In the genomic region with DNA sequence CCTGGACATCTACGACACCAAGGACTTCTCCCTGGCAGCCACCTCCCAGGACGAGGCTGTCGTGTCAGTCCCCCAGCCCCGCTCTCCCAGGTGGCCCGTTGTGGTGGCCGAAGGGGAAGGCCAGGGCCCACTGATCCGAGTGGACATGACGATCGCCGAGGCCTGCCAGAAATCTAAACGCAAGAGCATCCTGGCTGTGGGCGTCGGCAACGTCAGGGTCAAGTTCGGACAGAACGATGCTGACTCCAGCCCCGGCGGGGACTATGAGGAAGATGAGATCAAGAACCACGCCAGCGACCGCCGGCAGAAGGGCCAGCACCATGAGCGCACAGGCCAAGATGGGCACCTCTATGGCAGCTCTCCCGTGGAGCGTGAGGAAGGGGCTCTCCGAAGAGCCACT, we compare ENCODE assay signal across 39 cellular contexts.
"Had no signal": no experiment of that assay in that cellular context is flagged by ENCODE, and none has a peak within 500 bp of the region (broad histone marks: within the 10 kb centered on the region; RNA-seq: fewer than 3 reads in every experiment).

No MANE protein-coding gene starts in this region.

- H3K36me3 ChIP-seq: adrenal gland, ascending aorta, brain microvascular endothelial cell, breast epithelium, cardiac muscle cell had no signal

- H3K27ac Mint-ChIP-seq: activated naive CD4-positive, alpha-beta T cell treated with anti-CD3 and anti-CD28 coated beads for 36 hours; activated naive CD4-positive, alpha-beta T cell treated with anti-CD3 and anti-CD28 coated beads, Interleukin-2, amount 10 ng/mL, durations not matched to agents 7 days and 5 days; activated naive CD4-positive, alpha-beta T cell treated with anti-CD3 and anti-CD28 coated beads, Interleukin-2, amount 50 U/mL, for 24 hours; activated naive CD8-positive, alpha-beta T cell; activated naive CD8-positive, alpha-beta T cell treated with anti-CD3 and anti-CD28 coated beads for 36 hours; activated naive CD8-positive, alpha-beta T cell treated with anti-CD3 and anti-CD28 coated beads, Interleukin-2, amount 10 ng/mL, durations not matched to agents 7 days and 5 days; activated naive CD8-positive, alpha-beta T cell treated with anti-CD3 and anti-CD28 coated beads, Interleukin-2, amount 50 U/mL, for 24 hours; activated T-cell treated with anti-CD3 and anti-CD28 coated beads, Interleukin-2, amount 50 U/mL, for 24 hours; activated T-cell treated with anti-CD3 and anti-CD28 coated beads, Interleukin-2, amount 50 U/mL, for 72 hours; activated T-helper 1 cell treated with anti-CD3 and anti-CD28 coated beads, Interleukin-12 subunit alpha, Interleukin-12 subunit beta, Interleukin-2, Interleukin-4 antibody, amounts not matched to agents 30 ng/mL and 10 ng/mL and 1 ng/mL, durations not matched to agents 14 hours and 24 hours and 36 hours; activated T-helper 17 cell treated with anti-CD3 and anti-CD28 coated beads, Interleukin-2, amount 50 U/mL, for 72 hours; activated T-helper 2 cell treated with anti-CD3 and anti-CD28 coated beads, Interferon-gamma antibody, Interleukin-2, Interleukin-4, amounts not matched to agents 10 μg/mL and 5 μg/mL and 100 μg/mL, durations not matched to agents 14 hours and 24 hours and 36 hours; brain had no signal

- H3K4me1 Mint-ChIP-seq: activated naive CD4-positive, alpha-beta T cell treated with anti-CD3 and anti-CD28 coated beads, Interleukin-2, amount 10 ng/mL, durations not matched to agents 7 days and 5 days; activated naive CD4-positive, alpha-beta T cell treated with anti-CD3 and anti-CD28 coated beads, Interleukin-2, amount 50 U/mL, for 24 hours; activated naive CD8-positive, alpha-beta T cell treated with anti-CD3 and anti-CD28 coated beads for 36 hours; activated naive CD8-positive, alpha-beta T cell treated with anti-CD3 and anti-CD28 coated beads, Interleukin-2, amount 10 ng/mL, durations not matched to agents 7 days and 5 days; activated naive CD8-positive, alpha-beta T cell treated with anti-CD3 and anti-CD28 coated beads, Interleukin-2, amount 50 U/mL, for 24 hours; activated T-helper 17 cell treated with anti-CD3 and anti-CD28 coated beads, Interleukin-2, amount 50 U/mL, for 72 hours had no signal

- DNase-seq: activated effector memory CD4-positive, alpha-beta T cell treated with anti-CD3 and anti-CD28 coated beads, Interleukin-2, amount 50 U/mL, for 16 hours; activated effector memory CD4-positive, alpha-beta T cell treated with Interleukin-2 at 50 U/mL for 16 hours; activated gamma-delta T cell; activated gamma-delta T cell treated with Interleukin-2 at 50 U/mL for 16 hours; activated naive CD4-positive, alpha-beta T cell; activated naive CD4-positive, alpha-beta T cell treated with anti-CD3 and anti-CD28 coated beads for 36 hours; activated naive CD4-positive, alpha-beta T cell treated with anti-CD3 and anti-CD28 coated beads, Interleukin-2, amount 10 ng/mL, durations not matched to agents 7 days and 5 days; activated naive CD4-positive, alpha-beta T cell treated with anti-CD3 and anti-CD28 coated beads, Interleukin-2, amount 50 U/mL, for 16 hours; activated naive CD4-positive, alpha-beta T cell treated with Interleukin-2 at 50 U/mL for 16 hours; activated naive CD8-positive, alpha-beta T cell treated with anti-CD3 and anti-CD28 coated beads for 36 hours; activated naive CD8-positive, alpha-beta T cell treated with anti-CD3 and anti-CD28 coated beads, Interleukin-2, amount 10 ng/mL, durations not matched to agents 7 days and 5 days; activated naive CD8-positive, alpha-beta T cell treated with anti-CD3 and anti-CD28 coated beads, Interleukin-2, amount 50 U/mL, for 24 hours; activated T-cell treated with anti-CD3 and anti-CD28 coated beads for 4 hours; activated T-cell treated with anti-CD3 and anti-CD28 coated beads, Interleukin-2, amount 50 U/mL, for 1 hour; activated T-cell treated with anti-CD3 and anti-CD28 coated beads, Interleukin-2, amount 50 U/mL, for 24 hours; activated T-cell treated with anti-CD3 and anti-CD28 coated beads, Interleukin-2, amount 50 U/mL, for 4 hours; activated T-cell treated with anti-CD3 and anti-CD28 coated beads, Interleukin-2, amount 50 U/mL, for 48 hours; activated T-cell treated with anti-CD3 and anti-CD28 coated beads, Interleukin-2, amount 50 U/mL, for 72 hours; adrenal gland; amniotic stem cell; amygdala; anterior cingulate cortex; aorta; body of pancreas; brain microvascular endothelial cell; caudate nucleus; central memory CD4-positive, alpha-beta T cell; cerebellar nuclear complex had no signal

- H3K9me3 Mint-ChIP-seq: activated naive CD4-positive, alpha-beta T cell treated with anti-CD3 and anti-CD28 coated beads for 36 hours; activated naive CD4-positive, alpha-beta T cell treated with anti-CD3 and anti-CD28 coated beads, Interleukin-2, amount 50 U/mL, for 24 hours; activated naive CD4-positive, alpha-beta T cell treated with anti-CD3 and anti-CD28 coated beads, Interleukin-2, amount 50 U/mL, for 72 hours; activated naive CD8-positive, alpha-beta T cell treated with anti-CD3 and anti-CD28 coated beads for 36 hours; activated naive CD8-positive, alpha-beta T cell treated with anti-CD3 and anti-CD28 coated beads, Interleukin-2, amount 50 U/mL, for 24 hours; activated T-cell treated with anti-CD3 and anti-CD28 coated beads, Interleukin-2, amount 50 U/mL, for 24 hours; activated T-cell treated with anti-CD3 and anti-CD28 coated beads, Interleukin-2, amount 50 U/mL, for 4 hours; activated T-cell treated with anti-CD3 and anti-CD28 coated beads, Interleukin-2, amount 50 U/mL, for 72 hours; activated T-helper 1 cell treated with anti-CD3 and anti-CD28 coated beads, Interleukin-12 subunit alpha, Interleukin-12 subunit beta, Interleukin-2, Interleukin-4 antibody, amounts not matched to agents 30 ng/mL and 10 ng/mL and 1 ng/mL, durations not matched to agents 14 hours and 24 hours and 36 hours; activated T-helper 17 cell treated with anti-CD3 and anti-CD28 coated beads, Interleukin-2, amount 50 U/mL, for 72 hours; activated T-helper 2 cell treated with anti-CD3 and anti-CD28 coated beads, Interferon-gamma antibody, Interleukin-2, Interleukin-4, amounts not matched to agents 10 μg/mL and 5 μg/mL and 100 μg/mL, durations not matched to agents 14 hours and 24 hours and 36 hours; central memory CD8-positive, alpha-beta T cell had no signal

- H3K36me3 Mint-ChIP-seq: activated naive CD4-positive, alpha-beta T cell treated with anti-CD3 and anti-CD28 coated beads, Interleukin-2, amount 10 ng/mL, durations not matched to agents 7 days and 5 days; activated naive CD8-positive, alpha-beta T cell; activated naive CD8-positive, alpha-beta T cell treated with anti-CD3 and anti-CD28 coated beads for 36 hours; activated naive CD8-positive, alpha-beta T cell treated with anti-CD3 and anti-CD28 coated beads, Interleukin-2, amount 10 ng/mL, durations not matched to agents 7 days and 5 days had no signal

- H3K27ac ChIP-seq: adrenal gland, ascending aorta, body of pancreas, brain microvascular endothelial cell, breast epithelium, cardiac muscle cell had no signal

- ATAC-seq: activated naive CD4-positive, alpha-beta T cell treated with anti-CD3 and anti-CD28 coated beads, Interleukin-2, amount 50 U/mL, for 72 hours; activated naive CD8-positive, alpha-beta T cell treated with anti-CD3 and anti-CD28 coated beads, Interleukin-2, amount 50 U/mL, for 24 hours; activated T-cell treated with anti-CD3 and anti-CD28 coated beads, Interleukin-2, amount 50 U/mL, for 4 hours; activated T-cell treated with anti-CD3 and anti-CD28 coated beads, Interleukin-2, amount 50 U/mL, for 72 hours; activated T-helper 17 cell treated with anti-CD3 and anti-CD28 coated beads, Interleukin-2, amount 50 U/mL, for 72 hours; body of pancreas had no signal

- H3K4me3 ChIP-seq: adrenal gland, ascending aorta, body of pancreas, breast epithelium, cardiac muscle cell had no signal

- H3K27me3 Mint-ChIP-seq: activated naive CD4-positive, alpha-beta T cell treated with anti-CD3 and anti-CD28 coated beads, Interleukin-2, amount 10 ng/mL, durations not matched to agents 7 days and 5 days; activated naive CD4-positive, alpha-beta T cell treated with anti-CD3 and anti-CD28 coated beads, Interleukin-2, amount 50 U/mL, for 24 hours; activated naive CD8-positive, alpha-beta T cell treated with anti-CD3 and anti-CD28 coated beads for 36 hours; activated naive CD8-positive, alpha-beta T cell treated with anti-CD3 and anti-CD28 coated beads, Interleukin-2, amount 10 ng/mL, durations not matched to agents 7 days and 5 days; activated naive CD8-positive, alpha-beta T cell treated with anti-CD3 and anti-CD28 coated beads, Interleukin-2, amount 50 U/mL, for 24 hours; activated T-cell treated with anti-CD3 and anti-CD28 coated beads, Interleukin-2, amount 50 U/mL, for 24 hours; activated T-helper 17 cell treated with anti-CD3 and anti-CD28 coated beads, Interleukin-2, amount 50 U/mL, for 72 hours; central memory CD8-positive, alpha-beta T cell had no signal

- H3K4me1 ChIP-seq: adrenal gland, ascending aorta, body of pancreas, breast epithelium had no signal

- H3K4me3 Mint-ChIP-seq: activated naive CD4-positive, alpha-beta T cell treated with anti-CD3 and anti-CD28 coated beads for 36 hours; activated naive CD4-positive, alpha-beta T cell treated with anti-CD3 and anti-CD28 coated beads, Interleukin-2, amount 10 ng/mL, durations not matched to agents 7 days and 5 days; activated naive CD4-positive, alpha-beta T cell treated with anti-CD3 and anti-CD28 coated beads, Interleukin-2, amount 50 U/mL, for 24 hours; activated naive CD8-positive, alpha-beta T cell; activated naive CD8-positive, alpha-beta T cell treated with anti-CD3 and anti-CD28 coated beads for 36 hours; activated naive CD8-positive, alpha-beta T cell treated with anti-CD3 and anti-CD28 coated beads, Interleukin-2, amount 10 ng/mL, durations not matched to agents 7 days and 5 days; activated naive CD8-positive, alpha-beta T cell treated with anti-CD3 and anti-CD28 coated beads, Interleukin-2, amount 50 U/mL, for 24 hours; activated T-cell treated with anti-CD3 and anti-CD28 coated beads, Interleukin-2, amount 50 U/mL, for 24 hours; activated T-cell treated with anti-CD3 and anti-CD28 coated beads, Interleukin-2, amount 50 U/mL, for 4 hours; activated T-cell treated with anti-CD3 and anti-CD28 coated beads, Interleukin-2, amount 50 U/mL, for 72 hours; activated T-helper 1 cell treated with anti-CD3 and anti-CD28 coated beads, Interleukin-12 subunit alpha, Interleukin-12 subunit beta, Interleukin-2, Interleukin-4 antibody, amounts not matched to agents 30 ng/mL and 10 ng/mL and 1 ng/mL, durations not matched to agents 14 hours and 24 hours and 36 hours; activated T-helper 17 cell treated with anti-CD3 and anti-CD28 coated beads, Interleukin-2, amount 50 U/mL, for 72 hours; brain; central memory CD8-positive, alpha-beta T cell had no signal

- H3K27me3 ChIP-seq: adrenal gland, ascending aorta, brain microvascular endothelial cell, breast epithelium, cardiac muscle cell had no signal

- H3K9me3 ChIP-seq: adrenal gland, ascending aorta, body of pancreas, breast epithelium had no signal
